ENCODE assay signal across 2 cellular contexts in the genomic region with DNA sequence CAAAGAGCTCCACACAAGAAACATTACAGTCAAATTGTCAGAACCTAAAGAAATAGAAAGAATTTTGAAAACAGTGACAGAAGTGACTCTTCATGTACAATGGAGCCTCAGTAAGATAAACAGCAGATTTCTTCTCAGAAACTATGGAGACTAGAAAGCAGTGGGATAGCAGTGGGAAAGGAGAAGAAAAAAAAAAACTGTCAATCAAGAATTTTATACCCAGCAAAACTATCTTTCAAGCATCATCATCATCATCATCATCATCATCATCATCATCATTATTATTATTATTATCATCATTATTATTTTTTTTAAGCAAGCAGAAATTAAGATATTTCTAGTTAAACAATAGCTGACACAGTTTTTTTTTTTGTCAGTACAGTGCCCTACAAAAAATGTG.
A peak's percentile ranks its signal among the peaks of the same experiment; 100 is the strongest.
TF ChIP-seq lines count a peak whose summit lies in the region.

No MANE protein-coding gene starts in this region.

TF ChIP-seq in HepG2, 621 proteins besides CTCF, POLR2A, EP300 and RAD21:
- TF ChIP-seq ZNF337 (CRISPR knock-in tag; IDR thresholded peaks at IDR 0.05; ENCODE audit: borderline replicate concordance, low read depth) (no peak), ZNF317 (CRISPR knock-in tag; IDR thresholded peaks at IDR 0.05) (peak; percentile 100), ZFP1 (CRISPR knock-in tag; IDR thresholded peaks at IDR 0.05) (peak; percentile 99), CREB1 (IDR thresholded peaks at IDR 0.05) (peak; percentile 82), CREB1 (CRISPR knock-in tag; IDR thresholded peaks at IDR 0.05) (no peak)

TF ChIP-seq in K562, 482 proteins besides CTCF, POLR2A, EP300 and RAD21 (continues in another document):
- no peak for TF ChIP-seq L3MBTL2 (IDR thresholded peaks at IDR 0.05)
- no peak for TF ChIP-seq ZNF766 (CRISPR knock-in tag; conservative IDR thresholded peaks at IDR 0.05)
- TF ChIP-seq, protein P1, sequence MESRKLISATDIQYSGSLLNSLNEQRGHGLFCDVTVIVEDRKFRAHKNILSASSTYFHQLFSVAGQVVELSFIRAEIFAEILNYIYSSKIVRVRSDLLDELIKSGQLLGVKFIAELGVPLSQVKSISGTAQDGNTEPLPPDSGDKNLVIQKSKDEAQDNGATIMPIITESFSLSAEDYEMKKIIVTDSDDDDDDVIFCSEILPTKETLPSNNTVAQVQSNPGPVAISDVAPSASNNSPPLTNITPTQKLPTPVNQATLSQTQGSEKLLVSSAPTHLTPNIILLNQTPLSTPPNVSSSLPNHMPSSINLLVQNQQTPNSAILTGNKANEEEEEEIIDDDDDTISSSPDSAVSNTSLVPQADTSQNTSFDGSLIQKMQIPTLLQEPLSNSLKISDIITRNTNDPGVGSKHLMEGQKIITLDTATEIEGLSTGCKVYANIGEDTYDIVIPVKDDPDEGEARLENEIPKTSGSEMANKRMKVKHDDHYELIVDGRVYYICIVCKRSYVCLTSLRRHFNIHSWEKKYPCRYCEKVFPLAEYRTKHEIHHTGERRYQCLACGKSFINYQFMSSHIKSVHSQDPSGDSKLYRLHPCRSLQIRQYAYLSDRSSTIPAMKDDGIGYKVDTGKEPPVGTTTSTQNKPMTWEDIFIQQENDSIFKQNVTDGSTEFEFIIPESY (CRISPR knock-in tag; IDR thresholded peaks at IDR 0.05), result no peak
- peak; percentile 51; the same call in 1 of the 2 replicates for TF ChIP-seq SNIP1 (IDR thresholded peaks at IDR 0.05; ENCODE audit: low read depth)
- peak; percentile 67; the same call in 1 of the 2 replicates for TF ChIP-seq CC2D1A (IDR thresholded peaks at IDR 0.05)
- peak; percentile 82 to 86; a peak in 3 of 4 replicates for TF ChIP-seq ARNT (IDR thresholded peaks at IDR 0.05)
- peak; percentile 93 for TF ChIP-seq ZEB2 (IDR thresholded peaks at IDR 0.05)
- TF ChIP-seq ZNF174 (CRISPR knock-in tag; IDR thresholded peaks at IDR 0.05), result no peak
- TF ChIP-seq, protein P2, sequence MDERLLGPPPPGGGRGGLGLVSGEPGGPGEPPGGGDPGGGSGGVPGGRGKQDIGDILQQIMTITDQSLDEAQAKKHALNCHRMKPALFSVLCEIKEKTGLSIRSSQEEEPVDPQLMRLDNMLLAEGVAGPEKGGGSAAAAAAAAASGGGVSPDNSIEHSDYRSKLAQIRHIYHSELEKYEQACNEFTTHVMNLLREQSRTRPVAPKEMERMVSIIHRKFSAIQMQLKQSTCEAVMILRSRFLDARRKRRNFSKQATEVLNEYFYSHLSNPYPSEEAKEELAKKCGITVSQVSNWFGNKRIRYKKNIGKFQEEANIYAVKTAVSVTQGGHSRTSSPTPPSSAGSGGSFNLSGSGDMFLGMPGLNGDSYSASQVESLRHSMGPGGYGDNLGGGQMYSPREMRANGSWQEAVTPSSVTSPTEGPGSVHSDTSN (CRISPR knock-in tag; IDR thresholded peaks at IDR 0.05; ENCODE audit: low read depth), result 0 out of 2 replicates have a peak, but pooled peaks have one; percentile 30
- TF ChIP-seq, protein P2 (tag; conservative IDR thresholded peaks at IDR 0.05; ENCODE audit: low read depth), result peak; percentile 89
- TF ChIP-seq, protein P3, sequence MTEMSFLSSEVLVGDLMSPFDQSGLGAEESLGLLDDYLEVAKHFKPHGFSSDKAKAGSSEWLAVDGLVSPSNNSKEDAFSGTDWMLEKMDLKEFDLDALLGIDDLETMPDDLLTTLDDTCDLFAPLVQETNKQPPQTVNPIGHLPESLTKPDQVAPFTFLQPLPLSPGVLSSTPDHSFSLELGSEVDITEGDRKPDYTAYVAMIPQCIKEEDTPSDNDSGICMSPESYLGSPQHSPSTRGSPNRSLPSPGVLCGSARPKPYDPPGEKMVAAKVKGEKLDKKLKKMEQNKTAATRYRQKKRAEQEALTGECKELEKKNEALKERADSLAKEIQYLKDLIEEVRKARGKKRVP (CRISPR knock-in tag; IDR thresholded peaks at IDR 0.05), result no peak
- no peak for TF ChIP-seq TEAD1 (CRISPR knock-in tag; IDR thresholded peaks at IDR 0.05)
- TF ChIP-seq MAFG (tag; conservative IDR thresholded peaks at IDR 0.05), result peak; percentile 37; the same call in 1 of the 2 replicates
- TF ChIP-seq TRIM28 (IDR thresholded peaks at IDR 0.05), result peak; percentile 100
- TF ChIP-seq HDAC1 (IDR thresholded peaks at IDR 0.05), result peak in 1 of 2 experiments; percentile 86; a peak in 2 of 4 replicates
- TF ChIP-seq ZNF316 (IDR thresholded peaks at IDR 0.05), result peak; percentile 74
- TF ChIP-seq NFATC3 (IDR thresholded peaks at IDR 0.05), result 0 out of 2 replicates have a peak, but pooled peaks have one; percentile 57
- TF ChIP-seq ATF1 (CRISPR knock-in tag; IDR thresholded peaks at IDR 0.05), result no peak
- TF ChIP-seq ATF1 (tag; IDR thresholded peaks at IDR 0.05), result peak; percentile 37; the same call in 1 of the 2 replicates
- peak; percentile 51 for TF ChIP-seq LEF1 (IDR thresholded peaks at IDR 0.05)
- 0 out of 2 replicates have a peak, but pooled peaks have one; percentile 27 for TF ChIP-seq ATF7 (IDR thresholded peaks at IDR 0.05)
- TF ChIP-seq TEAD4 (IDR thresholded peaks at IDR 0.05; ENCODE audit: low read length), result peak; percentile 11; the same call in 1 of the 2 replicates
- TF ChIP-seq TEAD4 (CRISPR knock-in tag; IDR thresholded peaks at IDR 0.05; ENCODE audit: borderline replicate concordance), result no peak
- TF ChIP-seq NBN (IDR thresholded peaks at IDR 0.05; ENCODE audit: low read depth), result peak; percentile 80; the same call in 1 of the 2 replicates
- TF ChIP-seq, protein P4, sequence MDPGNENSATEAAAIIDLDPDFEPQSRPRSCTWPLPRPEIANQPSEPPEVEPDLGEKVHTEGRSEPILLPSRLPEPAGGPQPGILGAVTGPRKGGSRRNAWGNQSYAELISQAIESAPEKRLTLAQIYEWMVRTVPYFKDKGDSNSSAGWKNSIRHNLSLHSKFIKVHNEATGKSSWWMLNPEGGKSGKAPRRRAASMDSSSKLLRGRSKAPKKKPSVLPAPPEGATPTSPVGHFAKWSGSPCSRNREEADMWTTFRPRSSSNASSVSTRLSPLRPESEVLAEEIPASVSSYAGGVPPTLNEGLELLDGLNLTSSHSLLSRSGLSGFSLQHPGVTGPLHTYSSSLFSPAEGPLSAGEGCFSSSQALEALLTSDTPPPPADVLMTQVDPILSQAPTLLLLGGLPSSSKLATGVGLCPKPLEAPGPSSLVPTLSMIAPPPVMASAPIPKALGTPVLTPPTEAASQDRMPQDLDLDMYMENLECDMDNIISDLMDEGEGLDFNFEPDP (CRISPR knock-in tag; IDR thresholded peaks at IDR 0.05), result no peak
- TF ChIP-seq ZFP1 (CRISPR knock-in tag; IDR thresholded peaks at IDR 0.05), result peak; percentile 100
- TF ChIP-seq KDM2B (CRISPR knock-in tag; IDR thresholded peaks at IDR 0.05), result no peak
- TF ChIP-seq MIER1 (IDR thresholded peaks at IDR 0.05; ENCODE audit: low read depth), result peak; percentile 76; the same call in 1 of the 2 replicates
- peak; percentile 81 for TF ChIP-seq MEIS2 (IDR thresholded peaks at IDR 0.05; ENCODE audit: partially characterized antibody)
- TF ChIP-seq HDAC3 (IDR thresholded peaks at IDR 0.05; ENCODE audit: borderline replicate concordance, partially characterized antibody), result peak; percentile 27
- TF ChIP-seq, protein P5, sequence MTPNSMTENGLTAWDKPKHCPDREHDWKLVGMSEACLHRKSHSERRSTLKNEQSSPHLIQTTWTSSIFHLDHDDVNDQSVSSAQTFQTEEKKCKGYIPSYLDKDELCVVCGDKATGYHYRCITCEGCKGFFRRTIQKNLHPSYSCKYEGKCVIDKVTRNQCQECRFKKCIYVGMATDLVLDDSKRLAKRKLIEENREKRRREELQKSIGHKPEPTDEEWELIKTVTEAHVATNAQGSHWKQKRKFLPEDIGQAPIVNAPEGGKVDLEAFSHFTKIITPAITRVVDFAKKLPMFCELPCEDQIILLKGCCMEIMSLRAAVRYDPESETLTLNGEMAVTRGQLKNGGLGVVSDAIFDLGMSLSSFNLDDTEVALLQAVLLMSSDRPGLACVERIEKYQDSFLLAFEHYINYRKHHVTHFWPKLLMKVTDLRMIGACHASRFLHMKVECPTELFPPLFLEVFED (CRISPR knock-in tag; conservative IDR thresholded peaks at IDR 0.05), result no peak
- TF ChIP-seq, protein P6, sequence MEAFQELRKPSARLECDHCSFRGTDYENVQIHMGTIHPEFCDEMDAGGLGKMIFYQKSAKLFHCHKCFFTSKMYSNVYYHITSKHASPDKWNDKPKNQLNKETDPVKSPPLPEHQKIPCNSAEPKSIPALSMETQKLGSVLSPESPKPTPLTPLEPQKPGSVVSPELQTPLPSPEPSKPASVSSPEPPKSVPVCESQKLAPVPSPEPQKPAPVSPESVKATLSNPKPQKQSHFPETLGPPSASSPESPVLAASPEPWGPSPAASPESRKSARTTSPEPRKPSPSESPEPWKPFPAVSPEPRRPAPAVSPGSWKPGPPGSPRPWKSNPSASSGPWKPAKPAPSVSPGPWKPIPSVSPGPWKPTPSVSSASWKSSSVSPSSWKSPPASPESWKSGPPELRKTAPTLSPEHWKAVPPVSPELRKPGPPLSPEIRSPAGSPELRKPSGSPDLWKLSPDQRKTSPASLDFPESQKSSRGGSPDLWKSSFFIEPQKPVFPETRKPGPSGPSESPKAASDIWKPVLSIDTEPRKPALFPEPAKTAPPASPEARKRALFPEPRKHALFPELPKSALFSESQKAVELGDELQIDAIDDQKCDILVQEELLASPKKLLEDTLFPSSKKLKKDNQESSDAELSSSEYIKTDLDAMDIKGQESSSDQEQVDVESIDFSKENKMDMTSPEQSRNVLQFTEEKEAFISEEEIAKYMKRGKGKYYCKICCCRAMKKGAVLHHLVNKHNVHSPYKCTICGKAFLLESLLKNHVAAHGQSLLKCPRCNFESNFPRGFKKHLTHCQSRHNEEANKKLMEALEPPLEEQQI (IDR thresholded peaks at IDR 0.05), result peak; percentile 86
- peak; percentile 93 to 97 for TF ChIP-seq TRIM24 (IDR thresholded peaks at IDR 0.05)
- TF ChIP-seq, protein P7, sequence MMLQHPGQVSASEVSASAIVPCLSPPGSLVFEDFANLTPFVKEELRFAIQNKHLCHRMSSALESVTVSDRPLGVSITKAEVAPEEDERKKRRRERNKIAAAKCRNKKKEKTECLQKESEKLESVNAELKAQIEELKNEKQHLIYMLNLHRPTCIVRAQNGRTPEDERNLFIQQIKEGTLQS (IDR thresholded peaks at IDR 0.05), result peak; percentile 39
- TF ChIP-seq, protein P7 (CRISPR knock-in tag; conservative IDR thresholded peaks at IDR 0.05), result no peak
- peak; percentile 40; the same call in 1 of the 2 replicates for TF ChIP-seq FOXJ2 (tag; IDR thresholded peaks at IDR 0.05)
- peak; percentile 95 for TF ChIP-seq ZNF384 (IDR thresholded peaks at IDR 0.05; ENCODE audit: low read depth, low read length)
- no peak for TF ChIP-seq PURB (CRISPR knock-in tag; IDR thresholded peaks at IDR 0.05; ENCODE audit: low read depth)
- no peak for TF ChIP-seq IFI16 (CRISPR knock-in tag; IDR thresholded peaks at IDR 0.05)
- TF ChIP-seq, protein P8, sequence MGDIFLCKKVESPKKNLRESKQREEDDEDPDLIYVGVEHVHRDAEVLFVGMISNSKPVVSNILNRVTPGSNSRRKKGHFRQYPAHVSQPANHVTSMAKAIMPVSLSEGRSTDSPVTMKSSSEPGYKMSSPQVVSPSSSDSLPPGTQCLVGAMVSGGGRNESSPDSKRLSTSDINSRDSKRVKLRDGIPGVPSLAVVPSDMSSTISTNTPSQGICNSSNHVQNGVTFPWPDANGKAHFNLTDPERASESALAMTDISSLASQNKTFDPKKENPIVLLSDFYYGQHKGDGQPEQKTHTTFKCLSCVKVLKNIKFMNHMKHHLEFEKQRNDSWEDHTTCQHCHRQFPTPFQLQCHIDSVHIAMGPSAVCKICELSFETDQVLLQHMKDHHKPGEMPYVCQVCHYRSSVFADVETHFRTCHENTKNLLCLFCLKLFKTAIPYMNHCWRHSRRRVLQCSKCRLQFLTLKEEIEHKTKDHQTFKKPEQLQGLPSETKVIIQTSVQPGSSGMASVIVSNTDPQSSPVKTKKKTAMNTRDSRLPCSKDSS (IDR thresholded peaks at IDR 0.05; ENCODE audit: low read depth, partially characterized antibody), result peak; percentile 95
- 0 out of 2 replicates have a peak, but pooled peaks have one; percentile 46 for TF ChIP-seq ZNF445 (CRISPR knock-in tag; IDR thresholded peaks at IDR 0.05; ENCODE audit: low read depth)
- TF ChIP-seq, protein P9, sequence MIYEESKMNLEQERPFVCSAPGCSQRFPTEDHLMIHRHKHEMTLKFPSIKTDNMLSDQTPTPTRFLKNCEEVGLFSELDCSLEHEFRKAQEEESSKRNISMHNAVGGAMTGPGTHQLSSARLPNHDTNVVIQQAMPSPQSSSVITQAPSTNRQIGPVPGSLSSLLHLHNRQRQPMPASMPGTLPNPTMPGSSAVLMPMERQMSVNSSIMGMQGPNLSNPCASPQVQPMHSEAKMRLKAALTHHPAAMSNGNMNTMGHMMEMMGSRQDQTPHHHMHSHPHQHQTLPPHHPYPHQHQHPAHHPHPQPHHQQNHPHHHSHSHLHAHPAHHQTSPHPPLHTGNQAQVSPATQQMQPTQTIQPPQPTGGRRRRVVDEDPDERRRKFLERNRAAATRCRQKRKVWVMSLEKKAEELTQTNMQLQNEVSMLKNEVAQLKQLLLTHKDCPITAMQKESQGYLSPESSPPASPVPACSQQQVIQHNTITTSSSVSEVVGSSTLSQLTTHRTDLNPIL (CRISPR knock-in tag; IDR thresholded peaks at IDR 0.05), result no peak
- TF ChIP-seq ZNF75A (CRISPR knock-in tag; IDR thresholded peaks at IDR 0.05), result peak; percentile 88
- peak in 1 of 2 experiments; percentile 100; a peak in 2 of 3 replicates for TF ChIP-seq CBX3 (IDR thresholded peaks at IDR 0.05; ENCODE audit: borderline replicate concordance in 1 of 2, low read length in 2 of 2)
- TF ChIP-seq PHF21A (IDR thresholded peaks at IDR 0.05; ENCODE audit: borderline replicate concordance, low read depth), result no peak
- TF ChIP-seq HDAC2 (IDR thresholded peaks at IDR 0.05), result 0 out of 2 replicates have a peak, but pooled peaks have one; percentile 16
- TF ChIP-seq, protein P10, sequence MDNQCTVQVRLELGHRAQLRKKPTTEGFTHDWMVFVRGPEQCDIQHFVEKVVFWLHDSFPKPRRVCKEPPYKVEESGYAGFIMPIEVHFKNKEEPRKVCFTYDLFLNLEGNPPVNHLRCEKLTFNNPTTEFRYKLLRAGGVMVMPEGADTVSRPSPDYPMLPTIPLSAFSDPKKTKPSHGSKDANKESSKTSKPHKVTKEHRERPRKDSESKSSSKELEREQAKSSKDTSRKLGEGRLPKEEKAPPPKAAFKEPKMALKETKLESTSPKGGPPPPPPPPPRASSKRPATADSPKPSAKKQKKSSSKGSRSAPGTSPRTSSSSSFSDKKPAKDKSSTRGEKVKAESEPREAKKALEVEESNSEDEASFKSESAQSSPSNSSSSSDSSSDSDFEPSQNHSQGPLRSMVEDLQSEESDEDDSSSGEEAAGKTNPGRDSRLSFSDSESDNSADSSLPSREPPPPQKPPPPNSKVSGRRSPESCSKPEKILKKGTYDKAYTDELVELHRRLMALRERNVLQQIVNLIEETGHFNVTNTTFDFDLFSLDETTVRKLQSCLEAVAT (IDR thresholded peaks at IDR 0.05), result peak; percentile 39 to 72; a peak in 3 of 4 replicates
